In genomic region chr3:122714269-122714668, GRCh38 we compare ENCODE assay signal across 23 cellular contexts.
"Had no signal": no experiment of that assay in that cellular context is flagged by ENCODE, and none has a peak within 500 bp of the region (broad histone marks: within the 10 kb centered on the region; RNA-seq: fewer than 3 reads in every experiment).

No MANE protein-coding gene starts in this region.

- DNase-seq: activated B cell treated with CpG ODN at 0.5 μM for 24 hours; activated CD4-positive, alpha-beta T cell treated with anti-CD3 and anti-CD28 coated beads for 36 hours; activated CD4-positive, alpha-beta T cell treated with anti-CD3 and anti-CD28 coated beads, Interleukin-2, amount 50 U/mL, for 4 hours; activated CD8-positive, alpha-beta memory T cell treated with anti-CD3 and anti-CD28 coated beads for 24 hours; activated effector memory CD4-positive, alpha-beta T cell treated with Interleukin-2 at 50 U/mL for 16 hours; activated naive CD4-positive, alpha-beta T cell treated with anti-CD3 and anti-CD28 coated beads, Interleukin-2, amount 10 ng/mL, durations not matched to agents 7 days and 5 days; activated T-cell treated with anti-CD3 and anti-CD28 coated beads, Interleukin-2, amount 50 U/mL, for 48 hours; anterior cingulate cortex; body of pancreas; dorsolateral prefrontal cortex; effector memory CD8-positive, alpha-beta T cell; esophagus squamous epithelium; gastrocnemius medialis; head of caudate nucleus; mesenchymal stem cell; ovary; right cardiac atrium; stimulated activated CD4-positive, alpha-beta T cell treated with anti-CD3 and anti-CD28 coated beads, Interleukin-1b, Interleukin-23, amount 100 ng/mL, for 48 hours; stomach; T-helper 1 cell; transverse colon; uterus had no signal

- H3K27ac Mint-ChIP-seq: activated CD4-positive, alpha-beta T cell treated with anti-CD3 and anti-CD28 coated beads for 36 hours; activated naive CD4-positive, alpha-beta T cell treated with anti-CD3 and anti-CD28 coated beads, Interleukin-2, amount 10 ng/mL, durations not matched to agents 7 days and 5 days; effector memory CD8-positive, alpha-beta T cell; nephron had no signal

- ATAC-seq: activated CD4-positive, alpha-beta T cell treated with anti-CD3 and anti-CD28 coated beads for 36 hours; body of pancreas; effector memory CD8-positive, alpha-beta T cell; gastrocnemius medialis had no signal

- H3K27me3 Mint-ChIP-seq: activated B cell treated with CpG ODN at 0.5 μM for 24 hours; activated CD4-positive, alpha-beta T cell treated with anti-CD3 and anti-CD28 coated beads for 36 hours; activated naive CD4-positive, alpha-beta T cell treated with anti-CD3 and anti-CD28 coated beads, Interleukin-2, amount 10 ng/mL, durations not matched to agents 7 days and 5 days; effector memory CD8-positive, alpha-beta T cell had no signal

- H3K4me3 Mint-ChIP-seq: activated B cell treated with CpG ODN at 0.5 μM for 24 hours; activated CD4-positive, alpha-beta T cell treated with anti-CD3 and anti-CD28 coated beads for 36 hours; activated naive CD4-positive, alpha-beta T cell treated with anti-CD3 and anti-CD28 coated beads, Interleukin-2, amount 10 ng/mL, durations not matched to agents 7 days and 5 days; effector memory CD8-positive, alpha-beta T cell; nephron had no signal

- H3K9me3 Mint-ChIP-seq: activated B cell treated with CpG ODN at 0.5 μM for 24 hours; activated naive CD4-positive, alpha-beta T cell treated with anti-CD3 and anti-CD28 coated beads, Interleukin-2, amount 10 ng/mL, durations not matched to agents 7 days and 5 days; effector memory CD8-positive, alpha-beta T cell had no signal

- H3K4me1 Mint-ChIP-seq: nephron had no signal
